ENCODE assay signal across 20 cellular contexts in genomic region chr10:76491216-76491615, GRCh38.
DNase-seq lines count a peak whose midpoint lies in the region; ATAC-seq and TF ChIP-seq lines count a peak whose summit lies in the region.
"Had no signal": no experiment of that assay in that cellular context is flagged by ENCODE, and none has a peak within 500 bp of the region (broad histone marks: within the 10 kb centered on the region; RNA-seq: fewer than 3 reads in every experiment).

No MANE protein-coding gene starts in this region.

- no peak for TF ChIP-seq CTCF in mammary epithelial cell (conservative IDR thresholded peaks at IDR 0.05 in 1 of 2, IDR thresholded peaks at IDR 0.05 in 1 of 2; ENCODE audit: extremely low read depth in 1 of 2, insufficient read depth in 1 of 2, low read depth in 1 of 2, low read length in 2 of 2)
- no peak for TF ChIP-seq CTCF in foreskin keratinocyte (conservative IDR thresholded peaks at IDR 0.05)
- TF ChIP-seq CTCF in GM13977 (IDR thresholded peaks at IDR 0.05; ENCODE audit: extremely low read depth, insufficient read depth, missing control alignments) = no peak

- H3K4me3 ChIP-seq in mammary epithelial cell (replicated peaks in 1 of 3; ENCODE audit: insufficient read depth in 1 of 3, low read depth in 2 of 3, low read length in 3 of 3) = no peak overlapping the region
- H3K4me3 ChIP-seq: tibial artery had no signal

- H2AFZ ChIP-seq in mammary epithelial cell (ENCODE audit: low read depth, low read length) = no peak overlapping the region

- H3K27ac ChIP-seq in mammary epithelial cell (ENCODE audit: insufficient read depth, low read depth, low read length) (no peak overlapping the region), foreskin keratinocyte (peak overlapping the region; percentile 57)

- H3K4me2 ChIP-seq in mammary epithelial cell (ENCODE audit: insufficient read depth, low read depth, low read length) = no peak overlapping the region

- in situ Hi-C loops in mammary epithelial cell (cut with MboI; ENCODE audit: low sequenced_read_pairs in 2 of 2) (no loop called here), GM13977 (cut with MboI; ENCODE audit: low pct_unique_long_range_greater_than_20kb, low sequenced_read_pairs, unreplicated experiment) (no loop called here)

- H3K36me3 ChIP-seq in mammary epithelial cell (ENCODE audit: insufficient read depth, low read length) = no peaks in the 10 kb centered on the region
- H3K36me3 ChIP-seq: tibial artery had no signal

- peaks cover 22% of the 10 kb centered on the region for H3K4me1 ChIP-seq in mammary epithelial cell (ENCODE audit: insufficient read depth, low read length)
- peaks cover 17% of the 10 kb centered on the region for H3K4me1 ChIP-seq in foreskin keratinocyte

- H4K20me1 ChIP-seq in mammary epithelial cell (ENCODE audit: insufficient read depth, low read length) = no peaks in the 10 kb centered on the region

- peaks cover 8% of the 10 kb centered on the region for H3K9me3 ChIP-seq in mammary epithelial cell (replicated peaks; ENCODE audit: insufficient read depth, low read length)

- no peaks in the 10 kb centered on the region for H3K79me2 ChIP-seq in mammary epithelial cell (ENCODE audit: insufficient read depth, low read length)

- no peak for ATAC-seq in foreskin keratinocyte
- ATAC-seq: natural killer cell had no signal

- dilution Hi-C loops in mammary epithelial cell (cut with HindIII; ENCODE audit: low sequenced_read_pairs) = no loop called here

- peak; percentile 59 for DNase-seq in M059J (ENCODE audit: low read depth)
- peak; percentile 18 for DNase-seq in mammary epithelial cell
- no peak for DNase-seq in foreskin keratinocyte
- peak; percentile 44 for DNase-seq in renal cortical epithelial cell (ENCODE audit: low read depth)
- no peak for DNase-seq in NCI-H774 (lab: John Stamatoyannopoulos, UW)
- DNase-seq in NCI-H2171 (lab: John Stamatoyannopoulos, UW) = no peak
- DNase-seq in T-helper 1 cell = no peak
- no peak for DNase-seq in GM13977 (ENCODE audit: low spot score)
- DNase-seq: activated CD4-positive, alpha-beta T cell treated with anti-CD3 and anti-CD28 coated beads for 4 hours; activated naive CD8-positive, alpha-beta T cell treated with anti-CD3 and anti-CD28 coated beads for 36 hours; effector CD8-positive, alpha-beta T cell; HCEC 1CT; immature natural killer cell; natural killer cell; NCI-H526; posterior cingulate gyrus; SHP77; stimulated activated naive CD4-positive, alpha-beta T cell treated with Interleukin-2 at 50 U/mL for 16 hours; SW 1271; tibial artery had no signal

- H3K27me3 ChIP-seq in mammary epithelial cell (ENCODE audit: insufficient read depth, low read length) (no peaks in the 10 kb centered on the region), foreskin keratinocyte (no peaks in the 10 kb centered on the region)
- H3K27me3 ChIP-seq: tibial artery had no signal

- no peak overlapping the region for H3K9ac ChIP-seq in mammary epithelial cell (ENCODE audit: insufficient read depth, low read length)

- no TSS peak for BruUV-seq in mammary epithelial cell (replicated peaks; lab: Mats Ljungman, UMichigan)

- intact Hi-C loops in mammary epithelial cell (cut with micrococcal nuclease) = loop anchor here (5.0 kb wide), 1 partner anchor 59 kb away; no protein-coding TSS in a partner anchor

- CTCF ChIA-PET in mammary epithelial cell (lab: Charles Lee; ENCODE audit: low non-redundant PET) = no interaction called here

Comparison
In these comparisons a context has a peak if more than half of its experiments do, and no peak if none do; other contexts are left out.
1. DNase-seq: peak in M059J (single experiment), mammary epithelial cell (single experiment) and renal cortical epithelial cell (single experiment); none in foreskin keratinocyte (0 of 2), NCI-H774 (single experiment), NCI-H2171 (single experiment), T-helper 1 cell (0 of 5) and GM13977 (single experiment).